ENCODE assay signal across 20 cellular contexts in genomic region chr1:37429038-37429437, GRCh38.
"Had no signal": no experiment of that assay in that cellular context is flagged by ENCODE, and none has a peak within 500 bp of the region (broad histone marks: within the 10 kb centered on the region; RNA-seq: fewer than 3 reads in every experiment).

No MANE protein-coding gene starts in this region.

- H3K4me2 ChIP-seq: SK-N-SH had no signal

- H3K27me3 ChIP-seq: MG63 had no signal

- H3K9ac ChIP-seq: SK-N-SH had no signal

- H3K36me3 ChIP-seq: MG63 had no signal

- H3K9me3 ChIP-seq: MG63, SK-N-SH had no signal

- FAIRE-seq: RCC 7860 had no signal

- H3K27ac ChIP-seq: RWPE1 had no signal

- H3K4me3 ChIP-seq: MG63 had no signal

- DNase-seq: Karpas-422, KG1, MG63, NCI-H1092, NCI-H1105 treated with DMSO at 0.1 percent for 48 hours, NCI-H1417 treated with DMSO at 0.1 percent for 48 hours, NCI-H146, NCI-H1694 treated with DMSO at 0.1 percent for 48 hours, NCI-H1930, NCI-H2081, NCI-H2107, NCI-H2227 treated with DMSO at 0.1 percent for 48 hours, NCI-H524, NCI-H69, NCI-H774, SHP77, SK-N-SH, SW 1271 had no signal
